1 cellular context compared by ENCODE assay signal in genomic region chr1:178555613-178556012, GRCh38. TPM values are rescaled to one million over a fixed set of nuclear protein-coding genes. Genes with fewer than 3 reads are reported as not detected.
"Had no signal": no experiment of that assay in that cellular context is flagged by ENCODE, and none has a peak within 500 bp of the region (broad histone marks: within the 10 kb centered on the region; RNA-seq: fewer than 3 reads in every experiment).

No MANE protein-coding gene starts in this region.

RNA-seq across cellular contexts. Expression of gene TEX35, which starts 42.7 kb away (rescaled TPM):
- polyA plus RNA-seq: urinary bladder had no signal
